Comparison of ENCODE assay signal across 15 cellular contexts in genomic region chr7:54330216-54330800, GRCh38.
"Had no signal": no experiment of that assay in that cellular context is flagged by ENCODE, and none has a peak within 500 bp of the region (broad histone marks: within the 10 kb centered on the region; RNA-seq: fewer than 3 reads in every experiment).

No MANE protein-coding gene starts in this region.

- H3K4me3 Mint-ChIP-seq: activated CD4-positive, alpha-beta memory T cell treated with anti-CD3 and anti-CD28 coated beads, Interleukin-2, amount 10 ng/mL, durations not matched to agents 7 days and 5 days; activated CD4-positive, alpha-beta T cell treated with anti-CD3 and anti-CD28 coated beads for 36 hours; activated naive CD8-positive, alpha-beta T cell treated with anti-CD3 and anti-CD28 coated beads, Interleukin-2, amount 10 ng/mL, durations not matched to agents 7 days and 5 days had no signal

- H3K27me3 Mint-ChIP-seq: activated CD4-positive, alpha-beta memory T cell treated with anti-CD3 and anti-CD28 coated beads, Interleukin-2, amount 10 ng/mL, durations not matched to agents 7 days and 5 days; activated CD4-positive, alpha-beta T cell treated with anti-CD3 and anti-CD28 coated beads for 36 hours; activated naive CD8-positive, alpha-beta T cell treated with anti-CD3 and anti-CD28 coated beads, Interleukin-2, amount 10 ng/mL, durations not matched to agents 7 days and 5 days had no signal

- H3K27ac Mint-ChIP-seq: activated CD4-positive, alpha-beta memory T cell treated with anti-CD3 and anti-CD28 coated beads, Interleukin-2, amount 10 ng/mL, durations not matched to agents 7 days and 5 days; activated CD4-positive, alpha-beta T cell treated with anti-CD3 and anti-CD28 coated beads for 36 hours; activated naive CD8-positive, alpha-beta T cell treated with anti-CD3 and anti-CD28 coated beads, Interleukin-2, amount 10 ng/mL, durations not matched to agents 7 days and 5 days had no signal

- H3K4me3 ChIP-seq: breast epithelium, heart left ventricle, left ventricle myocardium inferior, smooth muscle cell, tibial nerve had no signal

- H3K36me3 Mint-ChIP-seq: activated naive CD8-positive, alpha-beta T cell treated with anti-CD3 and anti-CD28 coated beads, Interleukin-2, amount 10 ng/mL, durations not matched to agents 7 days and 5 days had no signal

- H3K9me3 ChIP-seq: breast epithelium, heart left ventricle, left ventricle myocardium inferior, tibial nerve had no signal

- ATAC-seq: activated CD4-positive, alpha-beta T cell treated with anti-CD3 and anti-CD28 coated beads for 36 hours; foreskin keratinocyte; heart left ventricle; right cardiac atrium had no signal

- H3K4me1 ChIP-seq: breast epithelium, foreskin keratinocyte, heart left ventricle, left ventricle myocardium inferior, parathyroid adenoma, tibial nerve had no signal

- DNase-seq: activated CD4-positive, alpha-beta memory T cell treated with anti-CD3 and anti-CD28 coated beads, Interleukin-2, amount 10 ng/mL, durations not matched to agents 7 days and 5 days; activated CD4-positive, alpha-beta T cell treated with anti-CD3 and anti-CD28 coated beads for 36 hours; activated naive CD8-positive, alpha-beta T cell treated with anti-CD3 and anti-CD28 coated beads, Interleukin-2, amount 10 ng/mL, durations not matched to agents 7 days and 5 days; aorta; effector CD4-positive, alpha-beta T cell; foreskin keratinocyte; heart left ventricle; left ventricle myocardium inferior; mesenchymal stem cell; right cardiac atrium had no signal

- H3K4me1 Mint-ChIP-seq: activated CD4-positive, alpha-beta memory T cell treated with anti-CD3 and anti-CD28 coated beads, Interleukin-2, amount 10 ng/mL, durations not matched to agents 7 days and 5 days; activated CD4-positive, alpha-beta T cell treated with anti-CD3 and anti-CD28 coated beads for 36 hours; activated naive CD8-positive, alpha-beta T cell treated with anti-CD3 and anti-CD28 coated beads, Interleukin-2, amount 10 ng/mL, durations not matched to agents 7 days and 5 days had no signal

- H3K36me3 ChIP-seq: breast epithelium, heart left ventricle, left ventricle myocardium inferior, tibial nerve had no signal

- H3K27ac ChIP-seq: breast epithelium, foreskin keratinocyte, heart left ventricle, left ventricle myocardium inferior, parathyroid adenoma, tibial nerve, VCaP had no signal

- H3K27me3 ChIP-seq: breast epithelium, foreskin keratinocyte, heart left ventricle, tibial nerve had no signal
